Comparison of ENCODE assay signal across 22 cellular contexts in genomic region chr7:133428876-133429275, GRCh38.
"Had no signal": no experiment of that assay in that cellular context is flagged by ENCODE, and none has a peak within 500 bp of the region (broad histone marks: within the 10 kb centered on the region; RNA-seq: fewer than 3 reads in every experiment).

No MANE protein-coding gene starts in this region.

- DNase-seq: activated B cell treated with CpG ODN at 0.5 μM for 24 hours; activated CD4-positive, alpha-beta T cell treated with anti-CD3 and anti-CD28 coated beads for 4 hours; activated CD4-positive, alpha-beta T cell treated with anti-CD3 and anti-CD28 coated beads, Interleukin-2, amount 50 U/mL, for 48 hours; activated naive CD4-positive, alpha-beta T cell treated with Interleukin-2 at 50 U/mL for 16 hours; activated naive CD8-positive, alpha-beta T cell treated with anti-CD3 and anti-CD28 coated beads for 36 hours; activated T-cell treated with anti-CD3 and anti-CD28 coated beads, Interleukin-2, amount 50 U/mL, for 48 hours; amniotic stem cell; cerebellar nuclear complex; cortex of kidney; lower lobe of right lung; naive thymus-derived CD4-positive, alpha-beta T cell; stimulated activated CD4-positive, alpha-beta T cell treated with anti-CD3 and anti-CD28 coated beads, Interleukin-4, amount 100 ng/mL, for 24 hours; stimulated activated naive CD4-positive, alpha-beta T cell treated with Interleukin-2 at 50 U/mL for 16 hours; substantia nigra; T1000; thyroid gland had no signal

- H3K36me3 ChIP-seq: lower lobe of right lung, neural progenitor cell, right atrium auricular region, thyroid gland had no signal

- H3K4me3 Mint-ChIP-seq: activated B cell treated with CpG ODN at 0.5 μM for 24 hours; activated naive CD8-positive, alpha-beta T cell treated with anti-CD3 and anti-CD28 coated beads for 36 hours; naive thymus-derived CD4-positive, alpha-beta T cell; neural progenitor cell had no signal

- H3K4me2 ChIP-seq: neural progenitor cell had no signal

- H3K4me3 ChIP-seq: lower lobe of right lung, neural progenitor cell, right atrium auricular region, thyroid gland had no signal

- ATAC-seq: left lobe of liver; lower lobe of right lung; naive thymus-derived CD4-positive, alpha-beta T cell had no signal

- H3K9me3 Mint-ChIP-seq: activated B cell treated with CpG ODN at 0.5 μM for 24 hours; activated naive CD8-positive, alpha-beta T cell treated with anti-CD3 and anti-CD28 coated beads for 36 hours had no signal

- H2AFZ ChIP-seq: neural progenitor cell had no signal

- H3K4me1 ChIP-seq: right atrium auricular region, thyroid gland had no signal

- H3K27ac ChIP-seq: foreskin keratinocyte, lower lobe of right lung, neural progenitor cell, right atrium auricular region, thyroid gland had no signal

- H3K9me3 ChIP-seq: lower lobe of right lung, right atrium auricular region, thyroid gland had no signal

- H3K4me1 Mint-ChIP-seq: activated B cell treated with CpG ODN at 0.5 μM for 24 hours, neural progenitor cell had no signal

- H3K27me3 Mint-ChIP-seq: activated B cell treated with CpG ODN at 0.5 μM for 24 hours; activated naive CD8-positive, alpha-beta T cell treated with anti-CD3 and anti-CD28 coated beads for 36 hours; naive thymus-derived CD4-positive, alpha-beta T cell; progenitor cell of endocrine pancreas had no signal

- FAIRE-seq: endometrium had no signal

- H3K27ac Mint-ChIP-seq: activated B cell treated with CpG ODN at 0.5 μM for 24 hours; activated naive CD8-positive, alpha-beta T cell treated with anti-CD3 and anti-CD28 coated beads for 36 hours; neural progenitor cell; progenitor cell of endocrine pancreas had no signal

- H3K27me3 ChIP-seq: foreskin keratinocyte, neural progenitor cell, right atrium auricular region, thyroid gland had no signal
